In the genomic region with DNA sequence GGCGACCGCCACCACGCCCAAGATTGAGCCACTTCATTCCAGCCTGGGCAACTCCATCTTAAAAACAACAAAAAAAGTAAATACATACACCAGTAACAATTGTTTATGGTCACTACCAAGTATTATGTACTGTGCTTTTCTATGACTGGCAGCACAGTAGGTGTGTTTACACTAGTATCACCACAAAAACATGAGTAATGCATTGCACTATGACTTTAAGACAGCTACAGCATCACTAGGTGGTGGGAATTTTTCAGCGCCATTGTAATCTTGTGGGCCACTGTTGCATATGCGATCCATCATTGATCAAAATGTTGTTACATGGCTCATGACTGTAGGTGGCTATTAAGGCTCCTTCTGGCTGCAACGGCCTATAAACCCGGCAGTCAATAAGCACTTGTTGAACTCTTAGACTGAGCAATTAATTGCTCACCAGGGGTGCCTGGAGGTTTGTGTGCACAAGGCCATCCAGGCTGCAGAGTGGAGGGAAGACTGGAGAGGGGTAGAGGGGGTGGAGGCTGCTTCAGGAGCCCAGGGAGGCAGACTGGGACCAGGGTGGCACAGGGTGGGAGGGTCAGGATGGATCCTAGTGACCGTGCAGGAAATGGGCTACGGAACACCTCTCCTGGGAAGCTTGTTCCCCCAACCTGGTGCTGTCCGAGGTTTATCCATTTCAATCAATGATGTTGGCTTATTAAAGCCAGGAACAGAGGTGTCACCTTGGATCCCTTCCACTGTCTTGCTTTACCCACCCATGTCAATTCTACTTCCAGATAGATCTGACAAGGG, we compare ENCODE assay signal across 1 cellular context.
TF ChIP-seq lines count a peak whose summit lies in the region.

No MANE protein-coding gene starts in this region.

TF ChIP-seq in IMR-90, 13 proteins besides CTCF, POLR2A, EP300 and RAD21:
- TF ChIP-seq, protein P1, sequence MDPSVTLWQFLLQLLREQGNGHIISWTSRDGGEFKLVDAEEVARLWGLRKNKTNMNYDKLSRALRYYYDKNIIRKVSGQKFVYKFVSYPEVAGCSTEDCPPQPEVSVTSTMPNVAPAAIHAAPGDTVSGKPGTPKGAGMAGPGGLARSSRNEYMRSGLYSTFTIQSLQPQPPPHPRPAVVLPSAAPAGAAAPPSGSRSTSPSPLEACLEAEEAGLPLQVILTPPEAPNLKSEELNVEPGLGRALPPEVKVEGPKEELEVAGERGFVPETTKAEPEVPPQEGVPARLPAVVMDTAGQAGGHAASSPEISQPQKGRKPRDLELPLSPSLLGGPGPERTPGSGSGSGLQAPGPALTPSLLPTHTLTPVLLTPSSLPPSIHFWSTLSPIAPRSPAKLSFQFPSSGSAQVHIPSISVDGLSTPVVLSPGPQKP (IDR thresholded peaks at IDR 0.05; ENCODE audit: borderline replicate concordance, low read depth, low read length): no peak
- no peak for TF ChIP-seq MXI1 (IDR thresholded peaks at IDR 0.05; ENCODE audit: borderline replicate concordance, low read depth, low read length)
